19 cellular contexts compared by ENCODE assay signal in the genomic region with DNA sequence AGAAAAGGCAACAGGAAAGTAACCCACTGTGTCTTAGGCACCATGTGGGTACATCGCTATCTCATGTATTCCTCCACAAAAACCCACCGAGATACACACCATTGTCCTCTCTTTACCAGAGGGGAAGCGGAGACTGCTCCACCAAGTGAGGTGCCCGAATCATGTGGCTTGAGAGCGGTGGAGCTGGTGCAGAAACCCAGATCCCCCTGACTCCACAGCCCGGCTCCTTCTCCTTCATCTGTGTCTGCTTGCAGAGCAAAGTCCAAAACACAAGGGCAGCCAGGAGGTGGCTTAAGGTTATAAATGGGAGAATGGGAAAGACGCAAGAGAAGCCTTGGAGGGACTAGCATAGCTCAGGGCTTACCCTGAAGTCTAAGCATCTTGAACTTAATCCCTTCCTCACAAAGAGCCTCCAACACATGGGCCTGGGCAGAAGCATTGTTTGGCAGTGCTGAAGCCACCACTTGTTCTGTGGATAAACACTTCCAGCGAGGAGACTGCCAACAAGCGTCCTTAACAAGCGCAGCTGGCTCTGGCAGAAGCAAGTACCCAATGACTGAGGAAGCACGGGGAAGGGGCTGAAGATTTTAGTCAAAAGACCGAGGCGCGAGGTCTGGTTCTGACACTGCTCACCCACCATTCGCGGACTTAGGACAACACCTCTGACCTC.
DNase-seq lines count a peak whose midpoint lies in the region; ATAC-seq and TF ChIP-seq lines count a peak whose summit lies in the region.
"Had no signal": no experiment of that assay in that cellular context is flagged by ENCODE, and none has a peak within 500 bp of the region (broad histone marks: within the 10 kb centered on the region; RNA-seq: fewer than 3 reads in every experiment).

No MANE protein-coding gene starts in this region.

- H3K9me3 ChIP-seq in right atrium auricular region (no peaks in the 10 kb centered on the region), psoas muscle (no peaks in the 10 kb centered on the region)
- H3K9me3 ChIP-seq: spleen, tibial artery had no signal

- intact Hi-C loops in psoas muscle (cut with DNase I) = no loop called here

- TF ChIP-seq POLR2A in GM18505 (IDR thresholded peaks at IDR 0.05; ENCODE audit: borderline replicate concordance, extremely low read depth, insufficient read depth, insufficient read length) = no peak

- WGBS in psoas muscle, 3 donors = 56 to 75% (median 57%) methylated on average over 16 of the region's 16 CpGs

- H3K4me1 ChIP-seq in right atrium auricular region (peaks cover 0 to 8% of the 10 kb centered on the region in 2 donors), psoas muscle (peaks cover 9% of the 10 kb centered on the region)
- H3K4me1 ChIP-seq: parathyroid adenoma had no signal

- no peaks in the 10 kb centered on the region for H3K36me3 ChIP-seq in right atrium auricular region
- peaks cover 0 to 13% of the 10 kb centered on the region in 2 donors for H3K36me3 ChIP-seq in psoas muscle (ENCODE audit: insufficient read depth in 1 of 2, low read depth in 1 of 2)
- H3K36me3 ChIP-seq: spleen, tibial artery had no signal

- H3K4me3 ChIP-seq in right atrium auricular region (no peak overlapping the region), psoas muscle (peak overlapping the region; percentile 26)
- H3K4me3 ChIP-seq: spleen, tibial artery had no signal

- DNase-seq in D341Med (ENCODE audit: low spot score) (peak; percentile 65), right atrium auricular region (ENCODE audit: low spot score) (peak; percentile 46), psoas muscle (no peak), SHP77 treated with DMSO at 0.1 percent for 48 hours (lab: John Stamatoyannopoulos, UW) (no peak), NK-92 (lab: John Stamatoyannopoulos, UW; ENCODE audit: unreplicated experiment) (no peak)
- no peak for DNase-seq in stimulated activated naive CD8-positive, alpha-beta T cell treated with anti-CD3 and anti-CD28 coated beads, Interleukin-15, Interleukin-2, amounts not matched to agents 100 U/mL and 50 U/mL, for 24 hours
- DNase-seq: activated CD4-positive, alpha-beta T cell treated with anti-CD3 and anti-CD28 coated beads, Interleukin-2, amount 10 ng/mL, durations not matched to agents 7 days and 5 days; activated CD8-positive, alpha-beta memory T cell treated with anti-CD3 and anti-CD28 coated beads, Interleukin-2, amount 50 U/mL, for 48 hours; activated naive CD4-positive, alpha-beta T cell; aorta; CD4-positive, alpha-beta T cell; naive B cell; NCI-H1436; NK-92 treated with Interleukin-12 subunit alpha and Interleukin-12 subunit beta, amount 100 ng/mL, for 24 hours; spleen; tibial artery had no signal

- TF ChIP-seq CTCF in right atrium auricular region (IDR thresholded peaks at IDR 0.05) (no peak), psoas muscle (IDR thresholded peaks at IDR 0.05) (no peak)

- H3K27ac ChIP-seq in cingulate gyrus (ENCODE audit: low read depth, low read length) = peak overlapping the region; percentile 75
- H3K27ac ChIP-seq in right atrium auricular region = peak overlapping the region in 1 of 2 donors; percentile 16
- H3K27ac ChIP-seq in psoas muscle = peak overlapping the region; percentile 56
- H3K27ac ChIP-seq: parathyroid adenoma, tibial artery had no signal

- H3K27me3 ChIP-seq in right atrium auricular region (no peaks in the 10 kb centered on the region), psoas muscle (ENCODE audit: insufficient read depth in 3 of 3, low read length in 2 of 3) (no peaks in the 10 kb centered on the region)
- H3K27me3 ChIP-seq: spleen, tibial artery had no signal

- ATAC-seq in psoas muscle (peak; percentile 62 to 91 (median 84)), GM18505 (IDR thresholded peaks at IDR 0.05; ENCODE audit: unreplicated experiment) (no peak)
- no peak for ATAC-seq in stimulated activated naive CD8-positive, alpha-beta T cell treated with anti-CD3 and anti-CD28 coated beads, Interleukin-15, Interleukin-2, amounts not matched to agents 100 U/mL and 50 U/mL, for 24 hours

Comparison
In these comparisons a context has a peak if more than half of its experiments do, and no peak if none do; other contexts are left out.
1. DNase-seq: peak in D341Med (single experiment) and right atrium auricular region (single experiment); none in psoas muscle (0 of 2), SHP77 treated with DMSO at 0.1 percent for 48 hours (single experiment), NK-92 (single experiment) and stimulated activated naive CD8-positive, alpha-beta T cell treated with anti-CD3 and anti-CD28 coated beads, Interleukin-15, Interleukin-2, amounts not matched to agents 100 U/mL and 50 U/mL, for 24 hours (single experiment).
2. ATAC-seq: peak in psoas muscle (4 of 4); none in GM18505 (single experiment) and stimulated activated naive CD8-positive, alpha-beta T cell treated with anti-CD3 and anti-CD28 coated beads, Interleukin-15, Interleukin-2, amounts not matched to agents 100 U/mL and 50 U/mL, for 24 hours (single experiment).